Comparison of ENCODE assay signal across 1 cellular context in genomic region chr14:61927521-61927920, GRCh38.
TF ChIP-seq lines count a peak whose summit lies in the region.

No MANE protein-coding gene starts in this region.

TF ChIP-seq in IMR-90, 13 proteins besides CTCF, POLR2A, EP300 and RAD21:
- TF ChIP-seq FOS (IDR thresholded peaks at IDR 0.05; ENCODE audit: low read depth, low read length), result peak; percentile 53; the same call in 1 of the 2 replicates
- TF ChIP-seq USF2 (IDR thresholded peaks at IDR 0.05; ENCODE audit: low read depth, low read length), result no peak
- no peak for TF ChIP-seq ELK1 (IDR thresholded peaks at IDR 0.05; ENCODE audit: borderline replicate concordance, low read depth, low read length)
- TF ChIP-seq NFE2L2 (IDR thresholded peaks at IDR 0.05; ENCODE audit: low read depth, low read length), result no peak
- TF ChIP-seq CEBPB (IDR thresholded peaks at IDR 0.05; ENCODE audit: low read depth, low read length), result peak; percentile 25; the same call in 1 of the 2 replicates
